2 cellular contexts compared by ENCODE assay signal in genomic region chr2:20457661-20458630, GRCh38.
TF ChIP-seq lines count a peak whose summit lies in the region.

No MANE protein-coding gene starts in this region.

TF ChIP-seq in SK-N-SH, 30 proteins besides CTCF, POLR2A, EP300 and RAD21 (continued from another document):
- TF ChIP-seq, protein P1, sequence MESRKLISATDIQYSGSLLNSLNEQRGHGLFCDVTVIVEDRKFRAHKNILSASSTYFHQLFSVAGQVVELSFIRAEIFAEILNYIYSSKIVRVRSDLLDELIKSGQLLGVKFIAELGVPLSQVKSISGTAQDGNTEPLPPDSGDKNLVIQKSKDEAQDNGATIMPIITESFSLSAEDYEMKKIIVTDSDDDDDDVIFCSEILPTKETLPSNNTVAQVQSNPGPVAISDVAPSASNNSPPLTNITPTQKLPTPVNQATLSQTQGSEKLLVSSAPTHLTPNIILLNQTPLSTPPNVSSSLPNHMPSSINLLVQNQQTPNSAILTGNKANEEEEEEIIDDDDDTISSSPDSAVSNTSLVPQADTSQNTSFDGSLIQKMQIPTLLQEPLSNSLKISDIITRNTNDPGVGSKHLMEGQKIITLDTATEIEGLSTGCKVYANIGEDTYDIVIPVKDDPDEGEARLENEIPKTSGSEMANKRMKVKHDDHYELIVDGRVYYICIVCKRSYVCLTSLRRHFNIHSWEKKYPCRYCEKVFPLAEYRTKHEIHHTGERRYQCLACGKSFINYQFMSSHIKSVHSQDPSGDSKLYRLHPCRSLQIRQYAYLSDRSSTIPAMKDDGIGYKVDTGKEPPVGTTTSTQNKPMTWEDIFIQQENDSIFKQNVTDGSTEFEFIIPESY (IDR thresholded peaks at IDR 0.05; ENCODE audit: borderline replicate concordance, low read depth) = no peak
- no peak for TF ChIP-seq NRF1 (IDR thresholded peaks at IDR 0.05; ENCODE audit: low read depth, low read length)

TF ChIP-seq in SK-N-SH treated with all-trans-retinoic acid at 6 μM for 48 hours, 23 proteins besides CTCF, POLR2A, EP300 and RAD21 (continued from another document):
- TF ChIP-seq TSHZ2 (CRISPR knock-in tag; IDR thresholded peaks at IDR 0.05) (no peak), GLIS3 (CRISPR knock-in tag; IDR thresholded peaks at IDR 0.05) (no peak), CSRNP3 (CRISPR knock-in tag; IDR thresholded peaks at IDR 0.05) (no peak), OSR1 (CRISPR knock-in tag; IDR thresholded peaks at IDR 0.05) (no peak), ZNF8 (CRISPR knock-in tag; IDR thresholded peaks at IDR 0.05) (no peak), PPARA (CRISPR knock-in tag; IDR thresholded peaks at IDR 0.05; ENCODE audit: borderline replicate concordance) (no peak), ZC3H10 (CRISPR knock-in tag; IDR thresholded peaks at IDR 0.05) (no peak), ZNF565 (CRISPR knock-in tag; conservative IDR thresholded peaks at IDR 0.05; ENCODE audit: low read depth) (no peak), ISL1 (CRISPR knock-in tag; IDR thresholded peaks at IDR 0.05) (no peak), TOX (CRISPR knock-in tag; IDR thresholded peaks at IDR 0.05; ENCODE audit: borderline replicate concordance) (no peak), BACH2 (CRISPR knock-in tag; IDR thresholded peaks at IDR 0.05; ENCODE audit: borderline replicate concordance) (no peak), SNAI2 (CRISPR knock-in tag; IDR thresholded peaks at IDR 0.05) (no peak), CSDC2 (CRISPR knock-in tag; IDR thresholded peaks at IDR 0.05) (no peak)
- TF ChIP-seq, protein P2, sequence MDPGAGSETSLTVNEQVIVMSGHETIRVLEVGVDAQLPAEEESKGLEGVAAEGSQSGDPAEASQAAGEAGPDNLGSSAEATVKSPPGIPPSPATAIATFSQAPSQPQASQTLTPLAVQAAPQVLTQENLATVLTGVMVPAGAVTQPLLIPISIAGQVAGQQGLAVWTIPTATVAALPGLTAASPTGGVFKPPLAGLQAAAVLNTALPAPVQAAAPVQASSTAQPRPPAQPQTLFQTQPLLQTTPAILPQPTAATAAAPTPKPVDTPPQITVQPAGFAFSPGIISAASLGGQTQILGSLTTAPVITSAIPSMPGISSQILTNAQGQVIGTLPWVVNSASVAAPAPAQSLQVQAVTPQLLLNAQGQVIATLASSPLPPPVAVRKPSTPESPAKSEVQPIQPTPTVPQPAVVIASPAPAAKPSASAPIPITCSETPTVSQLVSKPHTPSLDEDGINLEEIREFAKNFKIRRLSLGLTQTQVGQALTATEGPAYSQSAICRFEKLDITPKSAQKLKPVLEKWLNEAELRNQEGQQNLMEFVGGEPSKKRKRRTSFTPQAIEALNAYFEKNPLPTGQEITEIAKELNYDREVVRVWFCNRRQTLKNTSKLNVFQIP (CRISPR knock-in tag; IDR thresholded peaks at IDR 0.05; ENCODE audit: borderline replicate concordance, low read depth) = no peak
TF ChIP-seq in SK-N-SH treated with all-trans-retinoic acid at 6 μM for 48 hours: peak in this region for 0.
